In the genomic region with DNA sequence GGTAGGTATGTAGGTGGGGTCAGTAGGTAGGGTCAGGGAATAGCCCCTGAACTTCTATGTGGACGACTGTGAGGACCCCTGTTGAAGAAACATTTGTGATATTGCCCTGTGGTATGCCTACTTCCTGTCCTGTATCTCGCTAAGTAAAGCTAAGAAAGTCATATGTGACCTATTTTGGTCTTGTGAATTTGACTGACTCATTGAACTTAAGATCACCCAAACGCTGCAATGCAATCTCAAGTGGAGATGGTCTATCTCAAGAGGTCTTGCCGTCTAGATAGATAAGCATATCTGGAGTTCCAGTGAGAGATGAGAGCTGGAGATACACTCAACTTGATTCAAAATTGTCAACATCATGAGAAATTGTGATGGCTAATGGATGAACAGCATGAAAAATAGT, we compare ENCODE assay signal across 17 cellular contexts.
"Had no signal": no experiment of that assay in that cellular context is flagged by ENCODE, and none has a peak within 500 bp of the region (broad histone marks: within the 10 kb centered on the region; RNA-seq: fewer than 3 reads in every experiment).

No MANE protein-coding gene starts in this region.

- H3K4me3 Mint-ChIP-seq: activated CD4-positive, alpha-beta memory T cell treated with anti-CD3 and anti-CD28 coated beads, Interleukin-2, amount 10 ng/mL, durations not matched to agents 7 days and 5 days; activated CD4-positive, alpha-beta T cell treated with anti-CD3 and anti-CD28 coated beads for 36 hours; activated naive CD4-positive, alpha-beta T cell treated with anti-CD3 and anti-CD28 coated beads, Interleukin-2, amount 10 ng/mL, durations not matched to agents 7 days and 5 days; activated T-cell treated with anti-CD3 and anti-CD28 coated beads, Interleukin-2, amount 50 U/mL, for 24 hours; nephron had no signal

- H3K9me3 Mint-ChIP-seq: activated CD4-positive, alpha-beta memory T cell treated with anti-CD3 and anti-CD28 coated beads, Interleukin-2, amount 10 ng/mL, durations not matched to agents 7 days and 5 days; activated naive CD4-positive, alpha-beta T cell treated with anti-CD3 and anti-CD28 coated beads, Interleukin-2, amount 10 ng/mL, durations not matched to agents 7 days and 5 days; activated T-cell treated with anti-CD3 and anti-CD28 coated beads, Interleukin-2, amount 50 U/mL, for 24 hours; nephron had no signal

- H3K9me3 ChIP-seq: colonic mucosa, left lung, transverse colon had no signal

- H3K4me2 ChIP-seq: hepatocyte had no signal

- H3K27me3 Mint-ChIP-seq: activated CD4-positive, alpha-beta memory T cell treated with anti-CD3 and anti-CD28 coated beads, Interleukin-2, amount 10 ng/mL, durations not matched to agents 7 days and 5 days; activated CD4-positive, alpha-beta T cell treated with anti-CD3 and anti-CD28 coated beads for 36 hours; activated naive CD4-positive, alpha-beta T cell treated with anti-CD3 and anti-CD28 coated beads, Interleukin-2, amount 10 ng/mL, durations not matched to agents 7 days and 5 days; activated T-cell treated with anti-CD3 and anti-CD28 coated beads, Interleukin-2, amount 50 U/mL, for 24 hours had no signal

- H3K27ac Mint-ChIP-seq: activated CD4-positive, alpha-beta memory T cell treated with anti-CD3 and anti-CD28 coated beads, Interleukin-2, amount 10 ng/mL, durations not matched to agents 7 days and 5 days; activated CD4-positive, alpha-beta T cell treated with anti-CD3 and anti-CD28 coated beads for 36 hours; activated naive CD4-positive, alpha-beta T cell treated with anti-CD3 and anti-CD28 coated beads, Interleukin-2, amount 10 ng/mL, durations not matched to agents 7 days and 5 days; nephron had no signal

- H2AFZ ChIP-seq: hepatocyte had no signal

- H3K4me3 ChIP-seq: colonic mucosa, hepatocyte, left lung, transverse colon had no signal

- DNase-seq: activated CD4-positive, alpha-beta memory T cell treated with anti-CD3 and anti-CD28 coated beads, Interleukin-2, amount 10 ng/mL, durations not matched to agents 7 days and 5 days; activated CD4-positive, alpha-beta T cell treated with anti-CD3 and anti-CD28 coated beads for 36 hours; activated naive CD4-positive, alpha-beta T cell treated with anti-CD3 and anti-CD28 coated beads, Interleukin-2, amount 10 ng/mL, durations not matched to agents 7 days and 5 days; activated T-cell treated with anti-CD3 and anti-CD28 coated beads, Interleukin-2, amount 50 U/mL, for 24 hours; colonic mucosa; kidney; left lung; mammary epithelial cell; nucleus accumbens; stimulated activated CD4-positive, alpha-beta T cell treated with anti-CD3 and anti-CD28 coated beads, Interleukin-4, amount 100 ng/mL, for 24 hours; stimulated activated CD8-positive, alpha-beta memory T cell treated with anti-CD3 and anti-CD28 coated beads, Interleukin-4, amount 100 ng/mL, for 48 hours; stimulated activated naive CD8-positive, alpha-beta T cell treated with anti-CD3 and anti-CD28 coated beads, Interleukin-15, Interleukin-2, amounts not matched to agents 100 U/mL and 50 U/mL, for 24 hours; transverse colon; WERI-Rb-1 had no signal

- ATAC-seq: activated CD4-positive, alpha-beta T cell treated with anti-CD3 and anti-CD28 coated beads for 36 hours; esophagus mucosa; stimulated activated naive CD8-positive, alpha-beta T cell treated with anti-CD3 and anti-CD28 coated beads, Interleukin-15, Interleukin-2, amounts not matched to agents 100 U/mL and 50 U/mL, for 24 hours had no signal

- H3K4me1 Mint-ChIP-seq: activated CD4-positive, alpha-beta T cell treated with anti-CD3 and anti-CD28 coated beads for 36 hours; activated naive CD4-positive, alpha-beta T cell treated with anti-CD3 and anti-CD28 coated beads, Interleukin-2, amount 10 ng/mL, durations not matched to agents 7 days and 5 days; nephron had no signal

- H3K4me1 ChIP-seq: colonic mucosa, left lung, transverse colon had no signal

- H3K27ac ChIP-seq: colonic mucosa, hepatocyte, left lung, transverse colon, WERI-Rb-1 had no signal

- H3K27me3 ChIP-seq: colonic mucosa, hepatocyte, left lung, transverse colon had no signal
